In the genomic region with DNA sequence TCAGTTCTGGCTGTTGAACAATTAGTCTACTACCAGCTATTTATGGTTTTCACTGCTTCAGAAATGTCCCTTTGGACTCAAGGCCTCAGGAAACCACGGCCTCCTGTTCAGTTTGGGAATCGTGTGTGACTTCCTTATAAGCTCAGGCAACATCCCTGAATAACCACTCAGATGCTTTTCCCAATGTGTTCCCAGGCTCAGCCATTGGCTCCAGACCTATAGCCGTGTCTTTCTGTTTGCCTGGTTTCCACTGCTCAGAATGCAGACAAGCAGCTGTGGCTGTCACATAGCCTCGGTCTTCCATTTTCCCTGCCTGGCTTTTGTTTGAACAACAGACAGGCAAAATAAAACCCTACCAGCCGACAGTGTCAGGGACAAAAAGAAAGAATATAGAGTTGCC, we compare ENCODE assay signal across 17 cellular contexts.
A peak's percentile ranks its signal among the peaks of the same experiment; 100 is the strongest.
DNase-seq lines count a peak whose midpoint lies in the region; TF ChIP-seq lines count a peak whose summit lies in the region.
"Had no signal": no experiment of that assay in that cellular context is flagged by ENCODE, and none has a peak within 500 bp of the region (broad histone marks: within the 10 kb centered on the region; RNA-seq: fewer than 3 reads in every experiment).

No MANE protein-coding gene starts in this region.

- H3K27ac Mint-ChIP-seq in endodermal cell, result no peak overlapping the region
- H3K27ac Mint-ChIP-seq: CD14-positive monocyte, GM23338 had no signal

- DNase-seq in endodermal cell (no peak), posterior vena cava (ENCODE audit: low spot score) (peak; percentile 28), cortex of kidney (lab: John Stamatoyannopoulos, UW) (no peak), SKM-1 treated with dmso at 0.1 percent for 144 hours (lab: John Stamatoyannopoulos, UW; ENCODE audit: unreplicated experiment) (no peak), head of caudate nucleus (no peak)
- DNase-seq: ACHN; BE2C; Calu3; CD4-positive, alpha-beta memory T cell; DMS79 treated with DMSO at 0.1 percent for 48 hours; EL; HCEC 1CT had no signal

- no peaks in the 10 kb centered on the region for H4K20me1 ChIP-seq in BLaER1
- no peaks in the 10 kb centered on the region for H4K20me1 ChIP-seq in BLaER1 treated with 17β-estradiol and CSF1 and Interleukin-3, amounts not matched to agents 10 nM and 100 nM

- WGBS in endodermal cell (ENCODE audit: insufficient coverage in 1 of 2, insufficient read length in 1 of 2), 2 experiments, result 86 to 87% methylated on average over 5 of the region's 5 CpGs

- intact Hi-C loops in posterior vena cava (cut with DNase I) (no loop called here), head of caudate nucleus (cut with DNase I) (no loop called here)

- H3K27me3 ChIP-seq in BLaER1 (no peaks in the 10 kb centered on the region), endodermal cell (ENCODE audit: control insufficient read depth, insufficient read depth, low read length, poor library complexity, severe bottlenecking) (no peaks in the 10 kb centered on the region)
- H3K27me3 ChIP-seq in BLaER1 treated with 17β-estradiol and CSF1 and Interleukin-3, amounts not matched to agents 10 nM and 100 nM, result no peaks in the 10 kb centered on the region
- H3K27me3 ChIP-seq: BE2C had no signal

- H3K4me3 Mint-ChIP-seq in endodermal cell, result no peak overlapping the region
- H3K4me3 Mint-ChIP-seq: CD14-positive monocyte; CD4-positive, alpha-beta memory T cell; GM23338 had no signal

- H3K36me3 Mint-ChIP-seq in endodermal cell (ENCODE audit: low read depth), result no peaks in the 10 kb centered on the region
- H3K36me3 Mint-ChIP-seq: CD14-positive monocyte; CD4-positive, alpha-beta memory T cell had no signal

- peaks cover 27% of the 10 kb centered on the region for H3K27me3 Mint-ChIP-seq in endodermal cell (ENCODE audit: insufficient read depth)

- no peak overlapping the region for H3K9ac ChIP-seq in BLaER1
- H3K9ac ChIP-seq in BLaER1 treated with 17β-estradiol and CSF1 and Interleukin-3, amounts not matched to agents 10 nM and 100 nM, result no peak overlapping the region
- H3K9ac ChIP-seq in endodermal cell (ENCODE audit: extremely low read depth, low read length, poor library complexity, severe bottlenecking), result no peak overlapping the region

- peak overlapping the region; percentile 60 for H3K4me2 ChIP-seq in BLaER1
- peak overlapping the region in 9 of 11 experiments; percentile 24 to 66 (median 58); a peak in 15 of 22 replicates for H3K4me2 ChIP-seq in BLaER1 treated with 17β-estradiol and CSF1 and Interleukin-3, amounts not matched to agents 10 nM and 100 nM
- H3K4me2 ChIP-seq: GM23338 had no signal

- peaks cover 3% of the 10 kb centered on the region for H3K9me3 Mint-ChIP-seq in endodermal cell

- H3K9me3 ChIP-seq in BLaER1 (no peaks in the 10 kb centered on the region), endodermal cell (ENCODE audit: control insufficient read depth, low read length) (no peaks in the 10 kb centered on the region)
- H3K9me3 ChIP-seq in BLaER1 treated with 17β-estradiol and CSF1 and Interleukin-3, amounts not matched to agents 10 nM and 100 nM (replicated peaks in 1 of 11), result 0 out of 22 replicates have a peak, but pooled peaks cover 0 to 4% (median 0%) of the 10 kb centered on the region in 11 experiments
- H3K9me3 ChIP-seq: BE2C had no signal

- no peaks in the 10 kb centered on the region for H3K36me3 ChIP-seq in BLaER1
- no peaks in the 10 kb centered on the region for H3K36me3 ChIP-seq in BLaER1 treated with 17β-estradiol and CSF1 and Interleukin-3, amounts not matched to agents 10 nM and 100 nM
- no peaks in the 10 kb centered on the region for H3K36me3 ChIP-seq in endodermal cell (ENCODE audit: control insufficient read depth, insufficient read depth, low read length)
- H3K36me3 ChIP-seq: BE2C had no signal

- TF ChIP-seq CTCF in endodermal cell (conservative IDR thresholded peaks at IDR 0.05), result no peak

- H3K4me3 ChIP-seq in BLaER1 (no peak overlapping the region), endodermal cell (ENCODE audit: low read length) (no peak overlapping the region)
- H3K4me3 ChIP-seq in BLaER1 treated with 17β-estradiol and CSF1 and Interleukin-3, amounts not matched to agents 10 nM and 100 nM, result no peak overlapping the region
- H3K4me3 ChIP-seq: GM12878, GM23338 had no signal

- peaks cover 18% of the 10 kb centered on the region for H3K4me1 ChIP-seq in BLaER1
- peaks cover 0 to 18% (median 11%) of the 10 kb centered on the region in 10 experiments; a peak in 13 of 20 replicates for H3K4me1 ChIP-seq in BLaER1 treated with 17β-estradiol and CSF1 and Interleukin-3, amounts not matched to agents 10 nM and 100 nM
- H3K4me1 ChIP-seq in endodermal cell (ENCODE audit: control insufficient read depth, insufficient read depth, low read length), result no peaks in the 10 kb centered on the region
- H3K4me1 ChIP-seq: BE2C had no signal

- H3K27ac ChIP-seq in BLaER1, result no peak overlapping the region
- no peak overlapping the region for H3K27ac ChIP-seq in BLaER1 treated with 17β-estradiol and CSF1 and Interleukin-3, amounts not matched to agents 10 nM and 100 nM
- H3K27ac ChIP-seq in endodermal cell (ENCODE audit: low read depth, low read length), result peak overlapping the region; percentile 34

- no peaks in the 10 kb centered on the region for H3K4me1 Mint-ChIP-seq in endodermal cell
- H3K4me1 Mint-ChIP-seq: CD14-positive monocyte, GM23338 had no signal
